8 cellular contexts compared by ENCODE assay signal in the genomic region with DNA sequence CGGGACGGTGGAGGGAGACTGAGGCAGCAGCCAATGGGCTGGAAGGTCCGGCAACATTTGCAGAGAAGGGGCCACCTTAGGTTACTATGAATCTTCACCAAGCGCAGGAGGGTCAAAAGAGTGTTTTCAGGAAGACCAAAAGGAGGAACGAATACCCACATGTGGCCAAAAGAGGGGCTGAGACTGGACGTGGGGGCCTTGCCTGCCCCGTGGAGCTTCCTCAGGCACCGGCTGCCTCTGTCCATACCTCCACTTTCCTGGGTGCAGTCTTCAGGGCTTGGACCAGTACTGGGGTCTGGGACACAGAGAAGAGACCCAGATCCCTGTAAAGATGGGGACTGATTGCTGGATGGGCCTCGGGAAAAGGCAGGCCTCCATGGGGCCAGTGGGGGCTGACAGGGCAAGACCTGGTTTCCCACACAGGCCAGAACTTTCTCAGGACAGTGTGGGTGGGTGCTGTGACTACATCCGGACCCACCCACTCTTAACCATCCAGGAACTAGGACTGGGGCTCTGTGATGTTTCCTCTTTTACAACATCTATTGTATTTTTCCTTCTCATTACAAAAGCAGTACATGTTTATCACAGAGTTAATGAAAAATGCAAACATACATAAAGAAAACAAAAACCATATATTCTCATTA.
A peak's percentile ranks its signal among the peaks of the same experiment; 100 is the strongest.
DNase-seq lines count a peak whose midpoint lies in the region; ATAC-seq and TF ChIP-seq lines count a peak whose summit lies in the region.

No MANE protein-coding gene starts in this region.

- H3K4me1 Mint-ChIP-seq in MCF 10A (ENCODE audit: insufficient read depth, unreplicated experiment) = no peaks in the 10 kb centered on the region

- no peaks in the 10 kb centered on the region for H3K79me2 ChIP-seq in mesendoderm (ENCODE audit: control insufficient read depth, insufficient read depth, low read length)

- peak overlapping the region; percentile 85 for H3K56ac ChIP-seq in mesendoderm (ENCODE audit: low read length)

- H3K4me3 ChIP-seq in breast epithelium (peak overlapping the region; percentile 57 to 76 (median 67)), mesendoderm (ENCODE audit: low read length) (no peak overlapping the region), urinary bladder (ENCODE audit: low read depth, low read length) (peak overlapping the region; percentile 52), A673 (ENCODE audit: low read depth, low read length, poor library complexity, severe bottlenecking) (no peak overlapping the region)

- H3K9me3 Mint-ChIP-seq in MCF 10A (ENCODE audit: unreplicated experiment) = no peaks in the 10 kb centered on the region

- H3K36me3 ChIP-seq in breast epithelium (no peaks in the 10 kb centered on the region), mesendoderm (ENCODE audit: control insufficient read depth, insufficient read depth, low read length) (no peaks in the 10 kb centered on the region), urinary bladder (ENCODE audit: insufficient read depth) (no peaks in the 10 kb centered on the region), A673 (ENCODE audit: insufficient read depth, low read length, poor library complexity, severe bottlenecking) (no peaks in the 10 kb centered on the region)

- no peak overlapping the region for H3K4me3 Mint-ChIP-seq in MCF 10A (ENCODE audit: unreplicated experiment)

- H3K27ac ChIP-seq in breast epithelium (peak overlapping the region; percentile 82 to 88), angular gyrus (ENCODE audit: low read depth, low read length) (peak overlapping the region; percentile 64), mesendoderm (ENCODE audit: low read depth, low read length) (no peak overlapping the region), urinary bladder (ENCODE audit: low read depth) (no peak overlapping the region), A673 (ENCODE audit: low read depth, low read length, poor library complexity, severe bottlenecking) (no peak overlapping the region)

- H3K4me1 ChIP-seq in breast epithelium = peaks cover 0 to 6% of the 10 kb centered on the region in 2 donors
- peaks cover 3% of the 10 kb centered on the region for H3K4me1 ChIP-seq in mesendoderm (ENCODE audit: control insufficient read depth, low read depth, low read length)
- no peaks in the 10 kb centered on the region for H3K4me1 ChIP-seq in urinary bladder (ENCODE audit: insufficient read depth)
- H3K4me1 ChIP-seq in A673 (ENCODE audit: insufficient read depth, low read length, poor library complexity, severe bottlenecking) = no peaks in the 10 kb centered on the region

- intact Hi-C loops in breast epithelium (cut with DNase I; ENCODE audit: low total_unique reads) (no loop called here), MCF 10A (cut with micrococcal nuclease) (no loop called here), A673 (cut with micrococcal nuclease; ENCODE audit: unreplicated experiment) (no loop called here)

- H2BK15ac ChIP-seq in mesendoderm (replicated peaks; ENCODE audit: low read depth) = no peak overlapping the region

- H2BK120ac ChIP-seq in mesendoderm (ENCODE audit: low read depth, low read length) = no peak overlapping the region

- ATAC-seq in GM18870 (IDR thresholded peaks at IDR 0.05; ENCODE audit: unreplicated experiment) = no peak

- H3K9ac ChIP-seq in mesendoderm (ENCODE audit: low read length) = no peak overlapping the region

- no peaks in the 10 kb centered on the region for H3K79me1 ChIP-seq in mesendoderm (ENCODE audit: low read length)

- H3K9me3 ChIP-seq in breast epithelium (no peaks in the 10 kb centered on the region), A673 (ENCODE audit: low read depth, low read length, poor library complexity, severe bottlenecking) (no peaks in the 10 kb centered on the region)

- H3K4me2 ChIP-seq in mesendoderm (ENCODE audit: low read length) = no peak overlapping the region

- no peaks in the 10 kb centered on the region for H3K27me3 ChIP-seq in breast epithelium
- H3K27me3 ChIP-seq in mesendoderm (ENCODE audit: insufficient read depth, low read length, poor library complexity) = no peaks in the 10 kb centered on the region
- H3K27me3 ChIP-seq in A673 (replicated peaks; ENCODE audit: insufficient read depth, low read depth, low read length, poor library complexity) = no peaks in the 10 kb centered on the region

- no TSS peak for BruUV-seq in MCF 10A (replicated peaks; lab: Mats Ljungman, UMichigan)
- no TSS peak for BruUV-seq in A673 (replicated peaks; lab: Mats Ljungman, UMichigan)

- DNase-seq in breast epithelium (ENCODE audit: low spot score in 2 of 2) (no peak), MCF 10A (ENCODE audit: unreplicated experiment) (no peak), mesendoderm (no peak), NCI-H345 (lab: John Stamatoyannopoulos, UW) (no peak), A673 (ENCODE audit: low spot score) (no peak)

- POLR2A ChIA-PET in MCF 10A (lab: Yijun Ruan, JAX) (no interaction called here), A673 (lab: Charles Lee; ENCODE audit: low non-redundant PET) (no interaction called here)

- H2BK5ac ChIP-seq in mesendoderm (ENCODE audit: low read length) = no peak overlapping the region

- no CpG with 5 or more reads among the region's 10 CpGs for WGBS in mesendoderm (ENCODE audit: extremely low coverage, insufficient coverage, low lambda C conversion rate)
- WGBS in urinary bladder = 59% methylated on average over 10 of the region's 10 CpGs

- H3K36me3 Mint-ChIP-seq in MCF 10A (ENCODE audit: insufficient read depth, unreplicated experiment) = no peaks in the 10 kb centered on the region

- TF ChIP-seq CTCF in breast epithelium (IDR thresholded peaks at IDR 0.05) = no peak
- TF ChIP-seq CTCF in MCF 10A (IDR thresholded peaks at IDR 0.05; ENCODE audit: unreplicated experiment) = no peak
- no peak for TF ChIP-seq CTCF in A673 (conservative IDR thresholded peaks at IDR 0.05; ENCODE audit: low read depth, low read length)

- H4K8ac ChIP-seq in mesendoderm (ENCODE audit: low read depth, low read length) = no peak overlapping the region

- no peak overlapping the region for H2AK5ac ChIP-seq in mesendoderm (ENCODE audit: low read length)

- no peak for TF ChIP-seq POLR2A in breast epithelium (IDR thresholded peaks at IDR 0.05)

- no peak overlapping the region for H4K5ac ChIP-seq in mesendoderm (ENCODE audit: low read length)

- CTCF ChIA-PET in MCF 10A (lab: Yijun Ruan, JAX) = no interaction called here
- CTCF ChIA-PET in A673 (lab: Charles Lee) = interaction anchor here (1.0 kb wide), 1 partner anchor 195 kb away, joined by 3 read pairs; no protein-coding TSS in a partner anchor

- no peak overlapping the region for H3K4ac ChIP-seq in mesendoderm (ENCODE audit: low read depth, low read length)

- no peak overlapping the region for H3K23ac ChIP-seq in mesendoderm (ENCODE audit: low read length)

- no peak overlapping the region for H3K27ac Mint-ChIP-seq in MCF 10A (ENCODE audit: low read depth, unreplicated experiment)

- H3K18ac ChIP-seq in mesendoderm (ENCODE audit: low read length) = peak overlapping the region; percentile 91

- no peaks in the 10 kb centered on the region for H3K27me3 Mint-ChIP-seq in MCF 10A (ENCODE audit: insufficient read depth, unreplicated experiment)

Comparison
In these comparisons a context has a peak if more than half of its experiments do, and no peak if none do; other contexts are left out.
1. H3K27ac ChIP-seq: peak in breast epithelium (2 of 2) and angular gyrus (single experiment); none in mesendoderm (single experiment), urinary bladder (single experiment) and A673 (single experiment).
2. H3K4me3 ChIP-seq: peak in breast epithelium (3 of 3) and urinary bladder (single experiment); none in mesendoderm (single experiment) and A673 (single experiment).